In the genomic region with DNA sequence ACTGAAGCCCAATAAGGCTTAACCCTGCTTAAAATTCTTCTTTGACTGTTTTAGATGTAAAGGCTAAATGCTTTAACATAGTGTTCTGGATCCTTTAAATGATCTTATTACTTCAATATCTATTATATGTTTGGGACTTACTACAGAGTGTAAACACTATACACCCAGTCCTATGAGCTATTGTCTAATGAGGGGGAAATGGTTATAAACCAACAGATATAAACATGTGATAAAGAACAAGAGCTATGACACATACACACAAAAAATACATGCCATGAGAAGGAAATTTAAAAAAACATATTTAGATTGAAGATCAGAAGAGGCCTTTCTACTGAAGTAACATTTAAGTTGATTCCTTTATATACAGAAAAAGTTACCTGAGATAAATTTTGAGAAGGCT, we compare ENCODE assay signal across 22 cellular contexts.
DNase-seq lines count a peak whose midpoint lies in the region; ATAC-seq, FAIRE-seq and TF ChIP-seq lines count a peak whose summit lies in the region.
"Had no signal": no experiment of that assay in that cellular context is flagged by ENCODE, and none has a peak within 500 bp of the region (broad histone marks: within the 10 kb centered on the region; RNA-seq: fewer than 3 reads in every experiment).

No MANE protein-coding gene starts in this region.

- TF ChIP-seq CTCF in A549 (IDR thresholded peaks at IDR 0.05) = no peak

- POLR2A ChIA-PET in A549 (lab: Yijun Ruan, JAX) = no interaction called here

- no peak overlapping the region for H3K4me2 ChIP-seq in A549
- H3K4me2 ChIP-seq: BLaER1, GM23338 had no signal

- no peak for TF ChIP-seq RAD21 in A549 (conservative IDR thresholded peaks at IDR 0.05 in 1 of 2, IDR thresholded peaks at IDR 0.05 in 1 of 2)

- FAIRE-seq in A549 (lab: Jason Lieb, UNC) = peak; percentile 36
- FAIRE-seq: A204.1, G401.6, GM12878, GM19239 had no signal

- CTCF ChIA-PET in A549 (lab: Yijun Ruan, JAX) = no interaction called here

- H3K4me3 ChIP-seq in A549 = no peak overlapping the region
- H3K4me3 ChIP-seq: BLaER1, GM12878, GM23338 had no signal

- no peak for TF ChIP-seq EP300 in A549 (IDR thresholded peaks at IDR 0.05)

- no peaks in the 10 kb centered on the region for H3K4me1 ChIP-seq in A549
- H3K4me1 ChIP-seq: BLaER1, Caco-2 had no signal

- H3K27ac ChIP-seq in A549 = no peak overlapping the region
- H3K27ac ChIP-seq: 22Rv1, BLaER1, C4-2B had no signal

- TF ChIP-seq POLR2A in A549 (IDR thresholded peaks at IDR 0.05; ENCODE audit: low read length) = no peak

- no peaks in the 10 kb centered on the region for H3K9me3 ChIP-seq in A549
- H3K9me3 ChIP-seq: BLaER1, Caco-2 had no signal

- no peak for ATAC-seq in A549
- no peak for ATAC-seq in HG02840 (IDR thresholded peaks at IDR 0.05; ENCODE audit: low FRiP score, unreplicated experiment)
- ATAC-seq: CD8-positive, alpha-beta T cell; GM12878; GM23338; HCT116 had no signal

- DNase-seq in NCI-H1694 treated with DMSO at 0.1 percent for 48 hours (lab: John Stamatoyannopoulos, UW) (peak; percentile 17), NCI-H1694 (lab: John Stamatoyannopoulos, UW) (no peak), A549 (ENCODE audit: low read depth in 1 of 2, low spot score in 1 of 2) (no peak), DMS79 treated with DMSO at 0.1 percent for 48 hours (lab: John Stamatoyannopoulos, UW) (peak; percentile 47), dermis blood vessel endothelial cell (peak; percentile 3), T-helper 1 cell (no peak), AG20443 (ENCODE audit: low spot score) (no peak)
- DNase-seq: Caco-2; CD4-positive, CD25-positive, alpha-beta regulatory T cell; CD8-positive, alpha-beta T cell; DMS153; H9 had no signal

TF ChIP-seq in A549, 52 proteins besides CTCF, POLR2A, EP300 and RAD21:
- TF ChIP-seq, protein P1, sequence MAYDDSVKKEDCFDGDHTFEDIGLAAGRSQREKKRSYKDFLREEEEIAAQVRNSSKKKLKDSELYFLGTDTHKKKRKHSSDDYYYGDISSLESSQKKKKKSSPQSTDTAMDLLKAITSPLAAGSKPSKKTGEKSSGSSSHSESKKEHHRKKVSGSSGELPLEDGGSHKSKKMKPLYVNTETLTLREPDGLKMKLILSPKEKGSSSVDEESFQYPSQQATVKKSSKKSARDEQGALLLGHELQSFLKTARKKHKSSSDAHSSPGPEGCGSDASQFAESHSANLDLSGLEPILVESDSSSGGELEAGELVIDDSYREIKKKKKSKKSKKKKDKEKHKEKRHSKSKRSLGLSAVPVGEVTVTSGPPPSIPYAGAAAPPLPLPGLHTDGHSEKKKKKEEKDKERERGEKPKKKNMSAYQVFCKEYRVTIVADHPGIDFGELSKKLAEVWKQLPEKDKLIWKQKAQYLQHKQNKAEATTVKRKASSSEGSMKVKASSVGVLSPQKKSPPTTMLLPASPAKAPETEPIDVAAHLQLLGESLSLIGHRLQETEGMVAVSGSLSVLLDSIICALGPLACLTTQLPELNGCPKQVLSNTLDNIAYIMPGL (CRISPR knock-in tag; IDR thresholded peaks at IDR 0.05; ENCODE audit: borderline replicate concordance) = no peak
- TF ChIP-seq, protein P2, sequence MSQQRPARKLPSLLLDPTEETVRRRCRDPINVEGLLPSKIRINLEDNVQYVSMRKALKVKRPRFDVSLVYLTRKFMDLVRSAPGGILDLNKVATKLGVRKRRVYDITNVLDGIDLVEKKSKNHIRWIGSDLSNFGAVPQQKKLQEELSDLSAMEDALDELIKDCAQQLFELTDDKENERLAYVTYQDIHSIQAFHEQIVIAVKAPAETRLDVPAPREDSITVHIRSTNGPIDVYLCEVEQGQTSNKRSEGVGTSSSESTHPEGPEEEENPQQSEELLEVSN (IDR thresholded peaks at IDR 0.05; ENCODE audit: borderline replicate concordance, low read depth) = no peak
- no peak for TF ChIP-seq ZNF302 (CRISPR knock-in tag; IDR thresholded peaks at IDR 0.05)
- TF ChIP-seq KDM1A (IDR thresholded peaks at IDR 0.05; ENCODE audit: low read depth) = no peak
- no peak for TF ChIP-seq RFX5 (IDR thresholded peaks at IDR 0.05)
- TF ChIP-seq EHMT2 (IDR thresholded peaks at IDR 0.05; ENCODE audit: low read depth) = no peak
- TF ChIP-seq HOXB5 (CRISPR knock-in tag; IDR thresholded peaks at IDR 0.05) = no peak
- TF ChIP-seq ZFP36 (IDR thresholded peaks at IDR 0.05; ENCODE audit: borderline replicate concordance, partially characterized antibody) = no peak
- no peak for TF ChIP-seq JUNB (IDR thresholded peaks at IDR 0.05)
- TF ChIP-seq, protein P3, sequence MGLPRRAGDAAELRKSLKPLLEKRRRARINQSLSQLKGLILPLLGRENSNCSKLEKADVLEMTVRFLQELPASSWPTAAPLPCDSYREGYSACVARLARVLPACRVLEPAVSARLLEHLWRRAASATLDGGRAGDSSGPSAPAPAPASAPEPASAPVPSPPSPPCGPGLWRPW (IDR thresholded peaks at IDR 0.05) = no peak
- no peak for TF ChIP-seq HOXB13 (CRISPR knock-in tag; IDR thresholded peaks at IDR 0.05; ENCODE audit: low read depth)
- no peak for TF ChIP-seq JUN (IDR thresholded peaks at IDR 0.05)
- TF ChIP-seq, protein P4, sequence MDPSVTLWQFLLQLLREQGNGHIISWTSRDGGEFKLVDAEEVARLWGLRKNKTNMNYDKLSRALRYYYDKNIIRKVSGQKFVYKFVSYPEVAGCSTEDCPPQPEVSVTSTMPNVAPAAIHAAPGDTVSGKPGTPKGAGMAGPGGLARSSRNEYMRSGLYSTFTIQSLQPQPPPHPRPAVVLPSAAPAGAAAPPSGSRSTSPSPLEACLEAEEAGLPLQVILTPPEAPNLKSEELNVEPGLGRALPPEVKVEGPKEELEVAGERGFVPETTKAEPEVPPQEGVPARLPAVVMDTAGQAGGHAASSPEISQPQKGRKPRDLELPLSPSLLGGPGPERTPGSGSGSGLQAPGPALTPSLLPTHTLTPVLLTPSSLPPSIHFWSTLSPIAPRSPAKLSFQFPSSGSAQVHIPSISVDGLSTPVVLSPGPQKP (IDR thresholded peaks at IDR 0.05; ENCODE audit: low read depth, low read length) = no peak

Comparison
In these comparisons a context has a peak if more than half of its experiments do, and no peak if none do; other contexts are left out.
1. DNase-seq: peak in NCI-H1694 treated with DMSO at 0.1 percent for 48 hours (single experiment), DMS79 treated with DMSO at 0.1 percent for 48 hours (single experiment) and dermis blood vessel endothelial cell (single experiment); none in NCI-H1694 (single experiment), A549 (0 of 2), T-helper 1 cell (0 of 5) and AG20443 (single experiment).